ENCODE assay signal across 8 cellular contexts in the genomic region with DNA sequence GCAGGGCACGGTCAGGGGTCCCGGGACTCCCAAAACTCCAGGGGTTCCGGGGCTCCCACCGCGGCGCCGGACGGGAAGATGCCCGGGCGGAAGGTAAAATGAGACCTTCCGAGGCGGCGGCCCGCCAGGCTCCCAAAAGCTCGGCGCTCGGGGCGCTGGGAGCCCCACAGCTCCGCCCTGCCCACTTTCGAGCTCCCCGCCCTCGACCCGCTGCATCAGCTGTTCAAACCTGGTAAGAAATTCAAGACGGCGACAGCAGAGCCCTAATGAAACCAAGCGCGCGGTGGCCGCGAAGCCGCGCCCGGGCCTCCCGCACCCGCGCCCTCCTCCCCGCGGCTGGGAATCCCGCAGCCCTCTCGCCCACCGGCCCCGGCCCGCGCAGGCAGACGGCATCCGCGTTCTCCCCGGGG. TPM values are rescaled to one million over a fixed set of nuclear protein-coding genes. Genes with fewer than 3 reads are reported as not detected.
DNase-seq lines count a peak whose midpoint lies in the region; ATAC-seq and TF ChIP-seq lines count a peak whose summit lies in the region.

No MANE protein-coding gene starts in this region.

- no peaks in the 10 kb centered on the region for H3K79me2 ChIP-seq in fibroblast of lung (ENCODE audit: control insufficient read depth, insufficient read depth, low read length)

- H3K36me3 ChIP-seq in fibroblast of lung (ENCODE audit: control insufficient read depth, insufficient read depth, low read length), result no peaks in the 10 kb centered on the region

- H3K4me2 ChIP-seq in fibroblast of lung (ENCODE audit: extremely low read depth, insufficient read depth, low read length), result peak overlapping the region; percentile 62

- H3K4me1 Mint-ChIP-seq in osteocyte (ENCODE audit: unreplicated experiment), result peaks cover 21% of the 10 kb centered on the region

- peak overlapping the region; percentile 65 for H2AFZ ChIP-seq in fibroblast of lung (ENCODE audit: low read length)

- H3K9me3 ChIP-seq in fibroblast of lung (ENCODE audit: control insufficient read depth, insufficient read depth, low read depth, low read length), result no peaks in the 10 kb centered on the region

- H3K9me3 Mint-ChIP-seq in osteocyte (ENCODE audit: unreplicated experiment), result no peaks in the 10 kb centered on the region

- H3K27me3 ChIP-seq in fibroblast of lung (ENCODE audit: control insufficient read depth, insufficient read depth, low read length), result peaks cover 15% of the 10 kb centered on the region

- H3K36me3 Mint-ChIP-seq in osteocyte (ENCODE audit: unreplicated experiment), result no peaks in the 10 kb centered on the region

- no peak overlapping the region for H3K27ac ChIP-seq in fibroblast of lung (ENCODE audit: insufficient read depth, low read length)

- H4K20me1 ChIP-seq in fibroblast of lung (ENCODE audit: control insufficient read depth, extremely low read depth, insufficient read depth, low read length), result no peaks in the 10 kb centered on the region

- no peak for ATAC-seq in HG03571 (IDR thresholded peaks at IDR 0.05; ENCODE audit: unreplicated experiment)

- H3K27me3 Mint-ChIP-seq in osteocyte (ENCODE audit: unreplicated experiment), result peaks cover 13% of the 10 kb centered on the region

- TF ChIP-seq CTCF in LNCaP clone FGC (IDR thresholded peaks at IDR 0.05; ENCODE audit: control insufficient read depth, extremely low read depth, insufficient read depth) (no peak), fibroblast of lung (conservative IDR thresholded peaks at IDR 0.05 in 1 of 2, IDR thresholded peaks at IDR 0.05 in 1 of 2; ENCODE audit: low read depth in 1 of 2, low read length in 2 of 2) (no peak), osteocyte (IDR thresholded peaks at IDR 0.05) (no peak)

- peak overlapping the region; percentile 21 for H3K9ac ChIP-seq in fibroblast of lung (ENCODE audit: insufficient read depth, low read length)

- peak overlapping the region; percentile 81 for H3K4me3 Mint-ChIP-seq in osteocyte (ENCODE audit: unreplicated experiment)

- peak; percentile 11 to 30 for DNase-seq in NCI-H524 (lab: John Stamatoyannopoulos, UW)
- DNase-seq in NCI-H524 treated with DMSO at 0.1 percent for 48 hours (lab: John Stamatoyannopoulos, UW), result no peak
- no peak for DNase-seq in LNCaP clone FGC (ENCODE audit: low read depth)
- peak; percentile 80 for DNase-seq in activated CD8-positive, alpha-beta memory T cell treated with anti-CD3 and anti-CD28 coated beads, Interleukin-2, amount 50 U/mL, for 48 hours
- DNase-seq in fibroblast of lung (ENCODE audit: low read depth in 2 of 2), result peak in 1 of 2 donors; percentile 7
- DNase-seq in osteocyte (ENCODE audit: extremely low spot score, unreplicated experiment), result no peak
- no peak for DNase-seq in NCI-H187 treated with DMSO at 0.1 percent for 48 hours (lab: John Stamatoyannopoulos, UW)

- peak overlapping the region; percentile 66 for H3K4me3 ChIP-seq in LNCaP clone FGC (ENCODE audit: low read depth, low read length)
- H3K4me3 ChIP-seq in fibroblast of lung (replicated peaks in 1 of 4; ENCODE audit: control extremely low read depth in 1 of 4, insufficient read depth in 1 of 4, low read depth in 3 of 4, low read length in 4 of 4), result peak overlapping the region; percentile 20 to 85 (median 59)

- H3K27ac Mint-ChIP-seq in osteocyte (ENCODE audit: unreplicated experiment), result no peak overlapping the region

- no peaks in the 10 kb centered on the region for H3K4me1 ChIP-seq in fibroblast of lung (ENCODE audit: control insufficient read depth, extremely low read depth, insufficient read depth, low read length)

RNA-seq across cellular contexts. Expression of a gene that starts 0.4 kb away (rescaled TPM):
- 0.51 and 1.7 TPM in 2 replicates for total RNA-seq in fibroblast of lung
- 0.56 and 1.1 TPM in 2 replicates for polyA plus RNA-seq in fibroblast of lung
- polyA plus RNA-seq in fibroblast of lung (2012), result 1.3 and 3.0 TPM in 2 replicates
- polyA minus RNA-seq in fibroblast of lung (ENCODE audit: low replicate concordance), result 4.0 and 6.1 TPM in 2 replicates
- 2.4 and 3.2 TPM in 2 replicates for total RNA-seq in osteocyte

RNA-seq across cellular contexts. Expression of a gene that starts 29.3 kb away (rescaled TPM):
- 15.9 and 21.3 TPM in 2 replicates for total RNA-seq in fibroblast of lung
- polyA plus RNA-seq in fibroblast of lung, result 32.2 and 37.8 TPM in 2 replicates
- 53.1 and 68.1 TPM in 2 replicates for polyA plus RNA-seq in fibroblast of lung (2012)
- polyA minus RNA-seq in fibroblast of lung (ENCODE audit: low replicate concordance), result 11.5 and 17.0 TPM in 2 replicates
- 57.5 and 58.4 TPM in 2 replicates for total RNA-seq in osteocyte

RNA-seq across cellular contexts. Expression of a gene that starts 34.1 kb away (rescaled TPM):
- total RNA-seq in fibroblast of lung (32.9 and 35.5 TPM in 2 replicates), osteocyte (79.6 and 84.2 TPM in 2 replicates)
- polyA plus RNA-seq in fibroblast of lung, result 37.5 and 42.4 TPM in 2 replicates
- polyA plus RNA-seq in fibroblast of lung (2012), result 39.9 and 51.2 TPM in 2 replicates
- polyA minus RNA-seq in fibroblast of lung (ENCODE audit: low replicate concordance), result 9.5 and 15.7 TPM in 2 replicates

Comparison
In these comparisons a context has a peak if more than half of its experiments do, and no peak if none do; other contexts are left out.
1. DNase-seq: peak in NCI-H524 (2 of 2) and activated CD8-positive, alpha-beta memory T cell treated with anti-CD3 and anti-CD28 coated beads, Interleukin-2, amount 50 U/mL, for 48 hours (single experiment); none in NCI-H524 treated with DMSO at 0.1 percent for 48 hours (single experiment), LNCaP clone FGC (single experiment), osteocyte (single experiment) and NCI-H187 treated with DMSO at 0.1 percent for 48 hours (single experiment).